Comparison of ENCODE assay signal across 8 cellular contexts in the genomic region with DNA sequence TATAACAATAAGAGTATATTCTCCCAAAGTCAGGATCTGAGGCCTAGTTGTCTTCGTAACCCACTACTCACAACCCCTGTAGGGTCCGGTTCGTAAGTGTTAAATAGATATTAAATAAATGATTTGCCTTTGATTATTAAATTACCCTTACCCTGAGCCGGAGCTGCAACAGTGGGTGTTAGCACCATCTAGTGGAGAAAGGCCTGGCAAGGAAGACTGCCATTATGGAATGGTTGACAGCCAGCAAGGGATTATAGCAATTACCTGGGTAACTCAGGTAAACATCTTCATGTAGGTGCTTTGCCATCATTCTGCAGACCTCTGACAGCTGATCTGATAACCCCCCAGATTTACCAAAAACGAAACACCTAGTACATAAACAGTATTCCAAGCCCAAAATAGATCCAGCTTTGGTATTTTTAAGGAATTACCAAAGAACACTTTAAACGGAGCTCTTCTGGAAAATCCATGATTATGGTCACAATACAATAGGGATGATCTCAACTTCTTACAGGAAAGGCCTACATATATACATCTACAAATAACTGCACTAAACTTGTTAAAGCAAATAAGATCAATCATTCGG.
DNase-seq lines count a peak whose midpoint lies in the region; ATAC-seq, FAIRE-seq and TF ChIP-seq lines count a peak whose summit lies in the region.

No MANE protein-coding gene starts in this region.

- H3K4me1 ChIP-seq in upper lobe of left lung, result no peaks in the 10 kb centered on the region

- in situ Hi-C loops in astrocyte of the spinal cord (cut with HindIII; ENCODE audit: low sequenced_read_pairs), result no loop called here

- H3K4me3 ChIP-seq in AG09309 (ENCODE audit: control insufficient read depth, low read depth, low read length), result no peak overlapping the region
- no peak overlapping the region for H3K4me3 ChIP-seq in GM12864 (ENCODE audit: low read depth, low read length)
- H3K4me3 ChIP-seq in astrocyte of the spinal cord (ENCODE audit: low read depth, low read length), result no peak overlapping the region
- H3K4me3 ChIP-seq in upper lobe of left lung, result no peak overlapping the region

- H3K9me3 ChIP-seq in upper lobe of left lung, result no peaks in the 10 kb centered on the region

- no peaks in the 10 kb centered on the region for H3K36me3 ChIP-seq in upper lobe of left lung

- H3K27ac ChIP-seq in upper lobe of left lung, result no peak overlapping the region

- ATAC-seq in upper lobe of left lung (ENCODE audit: low FRiP score in 2 of 2) (peak in 1 of 2 donors; percentile 70), GM19035 (IDR thresholded peaks at IDR 0.05; ENCODE audit: unreplicated experiment) (no peak)

- WGBS in upper lobe of left lung, 2 donors, result 54 to 60% methylated on average over 7 of the region's 7 CpGs

- no peak for TF ChIP-seq EP300 in upper lobe of left lung (IDR thresholded peaks at IDR 0.05)

- TF ChIP-seq POLR2A in upper lobe of left lung (IDR thresholded peaks at IDR 0.05), result no peak

- no peaks in the 10 kb centered on the region for H3K27me3 ChIP-seq in upper lobe of left lung

- FAIRE-seq in RCC 7860 (lab: Jason Lieb, UNC), result no peak

- TF ChIP-seq CTCF in AG09309 (IDR thresholded peaks at IDR 0.05; ENCODE audit: control insufficient read depth, insufficient read depth, low read depth, low read length, missing control alignments) (peak; percentile 89), GM12864 (IDR thresholded peaks at IDR 0.05; ENCODE audit: low read depth, low read length, missing control alignments) (peak; percentile 73), astrocyte of the spinal cord (IDR thresholded peaks at IDR 0.05; ENCODE audit: low read depth, low read length) (peak; percentile 95), upper lobe of left lung (IDR thresholded peaks at IDR 0.05) (peak in 5 of 6 experiments; percentile 34 to 67 (median 53))

- DNase-seq in AG09309 (ENCODE audit: low read depth) (no peak), GM12864 (ENCODE audit: low read depth) (no peak), NCI-H345 (lab: John Stamatoyannopoulos, UW) (peak; percentile 23), astrocyte of the spinal cord (ENCODE audit: low read depth, low spot score) (peak; percentile 37), kidney glomerular epithelial cell (lab: John Stamatoyannopoulos, UW) (peak; percentile 12), upper lobe of left lung (no peak), RCC 7860 (ENCODE audit: low spot score) (no peak)

Comparison
In these comparisons a context has a peak if more than half of its experiments do, and no peak if none do; other contexts are left out.
1. DNase-seq: peak in NCI-H345 (single experiment), astrocyte of the spinal cord (single experiment) and kidney glomerular epithelial cell (single experiment); none in AG09309 (single experiment), GM12864 (single experiment), upper lobe of left lung (0 of 2) and RCC 7860 (single experiment).
2. Peak in every context shown above with its lines, with median percentiles within 50 percentile points of each other: CTCF ChIP-seq.